In genomic region chr14:48703728-48704467, GRCh38 we compare ENCODE assay signal across 16 cellular contexts.
DNase-seq lines count a peak whose midpoint lies in the region; ATAC-seq and TF ChIP-seq lines count a peak whose summit lies in the region.
"Had no signal": no experiment of that assay in that cellular context is flagged by ENCODE, and none has a peak within 500 bp of the region (broad histone marks: within the 10 kb centered on the region; RNA-seq: fewer than 3 reads in every experiment).

No MANE protein-coding gene starts in this region.

- peak; percentile 52 to 84 (median 63) for ATAC-seq in heart left ventricle

- peaks cover 0 to 9% (median 0%) of the 10 kb centered on the region in 12 donors for H3K9me3 ChIP-seq in heart left ventricle
- no peaks in the 10 kb centered on the region for H3K9me3 ChIP-seq in adrenal gland (replicated peaks in 1 of 3)
- no peaks in the 10 kb centered on the region for H3K9me3 ChIP-seq in ascending aorta
- H3K9me3 ChIP-seq: HAP-1, MG63, SJCRH30 had no signal

- TF ChIP-seq CTCF in heart left ventricle (IDR thresholded peaks at IDR 0.05) (no peak), adrenal gland (IDR thresholded peaks at IDR 0.05) (no peak), GM20000 (IDR thresholded peaks at IDR 0.05; ENCODE audit: extremely low read depth, missing control alignments) (no peak), ascending aorta (IDR thresholded peaks at IDR 0.05) (no peak)

- H3K4me1 ChIP-seq in heart left ventricle = peaks cover 0 to 13% (median 0%) of the 10 kb centered on the region in 12 donors
- H3K4me1 ChIP-seq in adrenal gland (replicated peaks in 1 of 2) = no peaks in the 10 kb centered on the region
- H3K4me1 ChIP-seq in ascending aorta = peaks cover 0 to 4% of the 10 kb centered on the region in 2 donors
- H3K4me1 ChIP-seq: HAP-1, SJCRH30 had no signal

- H3K27me3 ChIP-seq in heart left ventricle = no peaks in the 10 kb centered on the region
- H3K27me3 ChIP-seq in adrenal gland = no peaks in the 10 kb centered on the region
- H3K27me3 ChIP-seq in ascending aorta = no peaks in the 10 kb centered on the region
- H3K27me3 ChIP-seq: MG63, SJCRH30 had no signal

- H3K36me3 ChIP-seq in heart left ventricle (no peaks in the 10 kb centered on the region), adrenal gland (replicated peaks in 1 of 2) (no peaks in the 10 kb centered on the region), ascending aorta (no peaks in the 10 kb centered on the region)
- H3K36me3 ChIP-seq: HAP-1, MG63, SJCRH30 had no signal

- 7 to 19% (median 10%) methylated on average over 2 of the region's 2 CpGs for WGBS in heart left ventricle, 4 donors
- WGBS in adrenal gland, 4 donors = 14 to 22% (median 20%) methylated on average over 2 of the region's 2 CpGs

- DNase-seq in heart left ventricle (peak in 3 of 5 donors; percentile 13 to 34 (median 23)), cardiac septum (ENCODE audit: low spot score) (no peak), adrenal gland (peak in 4 of 7 donors; percentile 3 to 31 (median 12)), inferior parietal cortex (ENCODE audit: extremely low spot score) (peak; percentile 11), GM20000 (ENCODE audit: low spot score) (no peak), ascending aorta (ENCODE audit: low spot score in 2 of 2) (no peak), NCI-H748 (lab: John Stamatoyannopoulos, UW; ENCODE audit: unreplicated experiment) (no peak), NOMO-1 treated with DMSO at 0.1 percent for 48 hours (lab: John Stamatoyannopoulos, UW; ENCODE audit: unreplicated experiment) (no peak)
- DNase-seq: AML-193; CD4-positive, CD25-positive, alpha-beta regulatory T cell; KG1; MG63; NCI-H2029 treated with DMSO at 0.1 percent for 48 hours; NCI-H446 treated with DMSO at 0.1 percent for 48 hours; SJCRH30 had no signal

- H3K4me3 ChIP-seq in heart left ventricle (no peak overlapping the region), adrenal gland (no peak overlapping the region), ascending aorta (no peak overlapping the region)
- H3K4me3 ChIP-seq: HAP-1, MG63, SJCRH30 had no signal

- intact Hi-C loops in heart left ventricle (cut with DNase I) (no loop called here), cardiac septum (cut with DNase I) (no loop called here), adrenal gland (cut with DNase I) (no loop called here), ascending aorta (cut with DNase I) (no loop called here)

- H3K27ac ChIP-seq in heart left ventricle (peak overlapping the region in 1 of 12 donors; percentile 2), adrenal gland (no peak overlapping the region), ascending aorta (no peak overlapping the region)
- H3K27ac ChIP-seq: SJCRH30 had no signal

- TF ChIP-seq POLR2A in heart left ventricle (IDR thresholded peaks at IDR 0.05) (no peak), adrenal gland (IDR thresholded peaks at IDR 0.05) (no peak)

Comparison
In these comparisons a context has a peak if more than half of its experiments do, and no peak if none do; other contexts are left out.
1. DNase-seq: peak in heart left ventricle (3 of 5), adrenal gland (4 of 7) and inferior parietal cortex (single experiment); none in cardiac septum (single experiment), GM20000 (single experiment), ascending aorta (0 of 2), NCI-H748 (single experiment) and NOMO-1 treated with DMSO at 0.1 percent for 48 hours (single experiment).